In the genomic region with DNA sequence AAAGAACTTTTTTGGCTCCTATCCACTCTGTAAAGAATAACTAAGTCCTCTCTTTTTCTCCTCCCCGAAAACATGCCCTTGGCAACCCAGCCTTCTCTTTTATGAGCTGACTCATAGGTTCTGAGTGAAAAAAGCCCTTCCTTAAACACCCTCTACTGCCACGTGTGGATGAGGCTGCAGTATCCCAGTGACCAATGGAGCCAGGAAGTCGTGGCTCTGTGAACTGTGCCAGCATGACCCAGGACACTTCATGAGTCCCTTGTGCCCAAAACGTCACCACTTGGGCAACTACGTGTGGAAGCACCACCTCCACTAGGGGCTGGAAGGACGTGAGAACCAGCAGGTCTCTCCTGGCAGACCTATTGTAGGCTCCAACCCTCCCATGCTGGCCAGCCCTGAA, we compare ENCODE assay signal across 9 cellular contexts.
A peak's percentile ranks its signal among the peaks of the same experiment; 100 is the strongest.
DNase-seq lines count a peak whose midpoint lies in the region; ATAC-seq and TF ChIP-seq lines count a peak whose summit lies in the region.
"Had no signal": no experiment of that assay in that cellular context is flagged by ENCODE, and none has a peak within 500 bp of the region (broad histone marks: within the 10 kb centered on the region; RNA-seq: fewer than 3 reads in every experiment).

No MANE protein-coding gene starts in this region.

- TF ChIP-seq CTCF in endodermal cell (conservative IDR thresholded peaks at IDR 0.05): peak; percentile 37

- H3K9ac ChIP-seq in endodermal cell (ENCODE audit: extremely low read depth, low read length, poor library complexity, severe bottlenecking): no peak overlapping the region
- H3K9ac ChIP-seq in mesendoderm (ENCODE audit: low read length): no peak overlapping the region
- H3K9ac ChIP-seq: BLaER1 treated with 17β-estradiol and CSF1 and Interleukin-3, amounts not matched to agents 10 nM and 100 nM had no signal

- H2BK5ac ChIP-seq in mesendoderm (ENCODE audit: low read length): no peak overlapping the region

- no peak for ATAC-seq in GM18867 (IDR thresholded peaks at IDR 0.05; ENCODE audit: unreplicated experiment)
- no peak for ATAC-seq in HG03521 (IDR thresholded peaks at IDR 0.05; ENCODE audit: unreplicated experiment)
- no peak for ATAC-seq in HG03520 (IDR thresholded peaks at IDR 0.05; ENCODE audit: unreplicated experiment)
- ATAC-seq in HG03097 (IDR thresholded peaks at IDR 0.05; ENCODE audit: low FRiP score, unreplicated experiment): no peak

- no peaks in the 10 kb centered on the region for H3K36me3 Mint-ChIP-seq in endodermal cell (ENCODE audit: low read depth)

- H3K27me3 ChIP-seq in endodermal cell (ENCODE audit: control insufficient read depth, insufficient read depth, low read length, poor library complexity, severe bottlenecking) (peaks cover 4% of the 10 kb centered on the region), mesendoderm (ENCODE audit: insufficient read depth, low read length, poor library complexity) (no peaks in the 10 kb centered on the region)

- H3K27me3 Mint-ChIP-seq in endodermal cell (ENCODE audit: insufficient read depth): peaks cover 19% of the 10 kb centered on the region

- H3K9me3 ChIP-seq in endodermal cell (ENCODE audit: control insufficient read depth, low read length): no peaks in the 10 kb centered on the region
- H3K9me3 ChIP-seq: BLaER1 treated with 17β-estradiol and CSF1 and Interleukin-3, amounts not matched to agents 10 nM and 100 nM had no signal

- H3K4me3 Mint-ChIP-seq in endodermal cell: no peak overlapping the region

- no peak overlapping the region for H3K56ac ChIP-seq in mesendoderm (ENCODE audit: low read length)

- H3K79me2 ChIP-seq in mesendoderm (ENCODE audit: control insufficient read depth, insufficient read depth, low read length): no peaks in the 10 kb centered on the region

- no peak overlapping the region for H3K18ac ChIP-seq in mesendoderm (ENCODE audit: low read length)

- no peak overlapping the region for H4K8ac ChIP-seq in mesendoderm (ENCODE audit: low read depth, low read length)

- no peak overlapping the region for H3K4me2 ChIP-seq in mesendoderm (ENCODE audit: low read length)

- no peak overlapping the region for H2AK5ac ChIP-seq in mesendoderm (ENCODE audit: low read length)

- H3K4ac ChIP-seq in mesendoderm (ENCODE audit: low read depth, low read length): no peak overlapping the region

- H2BK15ac ChIP-seq in mesendoderm (replicated peaks; ENCODE audit: low read depth): no peak overlapping the region

- H3K9me3 Mint-ChIP-seq in endodermal cell: no peaks in the 10 kb centered on the region

- H4K5ac ChIP-seq in mesendoderm (ENCODE audit: low read length): no peak overlapping the region

- H3K4me3 ChIP-seq in endodermal cell (ENCODE audit: low read length) (no peak overlapping the region), mesendoderm (ENCODE audit: low read length) (no peak overlapping the region)
- H3K4me3 ChIP-seq: BLaER1 treated with 17β-estradiol and CSF1 and Interleukin-3, amounts not matched to agents 10 nM and 100 nM had no signal

- H2BK120ac ChIP-seq in mesendoderm (ENCODE audit: low read depth, low read length): no peak overlapping the region

- H3K27ac ChIP-seq in endodermal cell (ENCODE audit: low read depth, low read length) (no peak overlapping the region), mesendoderm (ENCODE audit: low read depth, low read length) (no peak overlapping the region)
- H3K27ac ChIP-seq: BLaER1 treated with 17β-estradiol and CSF1 and Interleukin-3, amounts not matched to agents 10 nM and 100 nM had no signal

- DNase-seq in SIG-M5 treated with dmso at 0.1 percent for 504 hours (lab: John Stamatoyannopoulos, UW; ENCODE audit: unreplicated experiment) (peak; percentile 58), SIG-M5 (lab: John Stamatoyannopoulos, UW) (no peak), endodermal cell (no peak), mesendoderm (no peak)

- no peak overlapping the region for H3K27ac Mint-ChIP-seq in endodermal cell

- H3K36me3 ChIP-seq in endodermal cell (ENCODE audit: control insufficient read depth, insufficient read depth, low read length) (no peaks in the 10 kb centered on the region), mesendoderm (ENCODE audit: control insufficient read depth, insufficient read depth, low read length) (no peaks in the 10 kb centered on the region)
- H3K36me3 ChIP-seq: BLaER1 treated with 17β-estradiol and CSF1 and Interleukin-3, amounts not matched to agents 10 nM and 100 nM had no signal

- peak overlapping the region; percentile 73 for H3K23ac ChIP-seq in mesendoderm (ENCODE audit: low read length)

- H3K4me1 ChIP-seq in endodermal cell (ENCODE audit: control insufficient read depth, insufficient read depth, low read length) (peaks cover 12% of the 10 kb centered on the region), mesendoderm (ENCODE audit: control insufficient read depth, low read depth, low read length) (peaks cover 2% of the 10 kb centered on the region)

- no peaks in the 10 kb centered on the region for H3K79me1 ChIP-seq in mesendoderm (ENCODE audit: low read length)

- WGBS in endodermal cell (ENCODE audit: insufficient coverage in 1 of 2, insufficient read length in 1 of 2), 2 experiments: 82 to 100% methylated on average over 1 to 6 of the region's 6 CpGs
- WGBS in mesendoderm (ENCODE audit: extremely low coverage, insufficient coverage, low lambda C conversion rate): no CpG with 5 or more reads among the region's 6 CpGs

- peaks cover 25% of the 10 kb centered on the region for H3K4me1 Mint-ChIP-seq in endodermal cell
